Comparison of ENCODE assay signal across 8 cellular contexts in genomic region chr18:76348267-76349066, GRCh38.
DNase-seq lines count a peak whose midpoint lies in the region; ATAC-seq and TF ChIP-seq lines count a peak whose summit lies in the region.

No MANE protein-coding gene starts in this region.

- no peaks in the 10 kb centered on the region for H3K36me3 ChIP-seq in mucosa of descending colon (ENCODE audit: low read depth)

- H3K4me1 ChIP-seq in mucosa of descending colon (ENCODE audit: low read depth) = no peaks in the 10 kb centered on the region

- no peak for TF ChIP-seq CTCF in mucosa of descending colon (IDR thresholded peaks at IDR 0.05)

- intact Hi-C loops in mucosa of descending colon (cut with DNase I, micrococcal nuclease) = no loop called here

- in situ Hi-C loops in T47D (cut with HindIII; ENCODE audit: low pct_unique_long_range_greater_than_20kb, low sequenced_read_pairs) = no loop called here

- peak; percentile 33 for ATAC-seq in mucosa of descending colon
- ATAC-seq in GM21381 (IDR thresholded peaks at IDR 0.05; ENCODE audit: unreplicated experiment) = no peak
- no peak for ATAC-seq in HG02798 (IDR thresholded peaks at IDR 0.05; ENCODE audit: poor library complexity, unreplicated experiment)

- DNase-seq in D341Med (ENCODE audit: low spot score) = peak; percentile 57
- peak in 2 of 3 experiments; percentile 90 to 94 for DNase-seq in NCI-H1417 (lab: John Stamatoyannopoulos, UW)
- peak; percentile 28 to 59 for DNase-seq in T47D (ENCODE audit: low read depth in 1 of 2, low spot score in 1 of 2)
- DNase-seq in mucosa of descending colon = no peak
- no peak for DNase-seq in dermis blood vessel endothelial cell
- DNase-seq in DMS114 treated with DMSO at 0.1 percent for 48 hours (lab: John Stamatoyannopoulos, UW; ENCODE audit: unreplicated experiment) = no peak

- H3K9me3 ChIP-seq in mucosa of descending colon = no peaks in the 10 kb centered on the region

- no peak overlapping the region for H3K4me3 ChIP-seq in mucosa of descending colon

Comparison
In these comparisons a context has a peak if more than half of its experiments do, and no peak if none do; other contexts are left out.
1. DNase-seq: peak in D341Med (single experiment), NCI-H1417 (2 of 3) and T47D (2 of 2); none in mucosa of descending colon (0 of 3), dermis blood vessel endothelial cell (single experiment) and DMS114 treated with DMSO at 0.1 percent for 48 hours (single experiment).